Comparison of ENCODE assay signal across 8 cellular contexts in genomic region chr10:102113956-102114857, GRCh38. TPM values are rescaled to one million over a fixed set of nuclear protein-coding genes. Genes with fewer than 3 reads are reported as not detected.
DNase-seq lines count a peak whose midpoint lies in the region; ATAC-seq and TF ChIP-seq lines count a peak whose summit lies in the region.

No MANE protein-coding gene starts in this region.

- ATAC-seq in CD8-positive, alpha-beta T cell, result no peak
- ATAC-seq in GM21381 (IDR thresholded peaks at IDR 0.05; ENCODE audit: unreplicated experiment), result peak; percentile 4
- ATAC-seq in left colon, result peak; percentile 43

- peak in 3 of 7 experiments; percentile 14 to 55 (median 14) for DNase-seq in CD8-positive, alpha-beta T cell
- DNase-seq in NB4 (ENCODE audit: low read depth) (peak; percentile 55), left colon (peak in 1 of 2 donors; percentile 43), stomach (peak; percentile 33), GDM1 (lab: John Stamatoyannopoulos, UW) (no peak), NCI-H2196 treated with DMSO at 0.1 percent for 48 hours (lab: John Stamatoyannopoulos, UW; ENCODE audit: unreplicated experiment) (no peak)

- peaks cover 32% of the 10 kb centered on the region for H3K36me3 Mint-ChIP-seq in CD8-positive, alpha-beta T cell
- H3K36me3 Mint-ChIP-seq in brain, result peaks cover 39% of the 10 kb centered on the region

- TF ChIP-seq EP300 in stomach (IDR thresholded peaks at IDR 0.05), result no peak

- peak overlapping the region; percentile 91 for H3K4me3 Mint-ChIP-seq in CD8-positive, alpha-beta T cell
- peak overlapping the region; percentile 90 to 97 (median 96) for H3K4me3 Mint-ChIP-seq in brain

- peaks cover 68% of the 10 kb centered on the region for H3K4me1 Mint-ChIP-seq in CD8-positive, alpha-beta T cell (ENCODE audit: low read depth)
- peaks cover 74% of the 10 kb centered on the region for H3K4me1 Mint-ChIP-seq in brain

- WGBS in stomach, 5 donors, result 1 to 3% (median 2%) methylated on average over 14 to 45 of the region's 45 CpGs

- intact Hi-C loops in CD8-positive, alpha-beta T cell (cut with DNase I, micrococcal nuclease), result no loop called here
- intact Hi-C loops in left colon (cut with DNase I, micrococcal nuclease), result no loop called here
- intact Hi-C loops in stomach (cut with DNase I; ENCODE audit: low total_unique reads), result no loop called here

- peak overlapping the region; percentile 93 for H3K27ac Mint-ChIP-seq in CD8-positive, alpha-beta T cell
- H3K27ac Mint-ChIP-seq in brain, result peak overlapping the region; percentile 97 to 100 (median 99)

- H3K4me3 ChIP-seq in CD8-positive, alpha-beta T cell (ENCODE audit: low read depth, low read length), result peak overlapping the region; percentile 75
- H3K4me3 ChIP-seq in NB4 (ENCODE audit: low read depth, low read length) (peak overlapping the region; percentile 73), stomach (peak overlapping the region; percentile 62 to 83 (median 76))

- H3K9me3 Mint-ChIP-seq in CD8-positive, alpha-beta T cell, result no peaks in the 10 kb centered on the region
- no peaks in the 10 kb centered on the region for H3K9me3 Mint-ChIP-seq in brain

- H3K9me3 ChIP-seq in CD8-positive, alpha-beta T cell (ENCODE audit: low read length), result no peaks in the 10 kb centered on the region
- H3K9me3 ChIP-seq in stomach, result no peaks in the 10 kb centered on the region

- CTCF ChIA-PET in CD8-positive, alpha-beta T cell (lab: Charles Lee), result interaction anchor here (0.7 to 1.4 kb wide), 3 partner anchors 12 to 55 kb away, joined by 3 to 11 read pairs (median 4); no protein-coding TSS in a partner anchor

- no peak for TF ChIP-seq CTCF in CD8-positive, alpha-beta T cell (IDR thresholded peaks at IDR 0.05)
- no peak for TF ChIP-seq CTCF in NB4 (IDR thresholded peaks at IDR 0.05; ENCODE audit: low read depth, low read length)
- TF ChIP-seq CTCF in brain (conservative IDR thresholded peaks at IDR 0.05), result no peak
- TF ChIP-seq CTCF in stomach (IDR thresholded peaks at IDR 0.05), result no peak

- POLR2A ChIA-PET in CD8-positive, alpha-beta T cell (lab: Charles Lee), result interaction anchor here (0.9 to 1.6 kb wide), 4 partner anchors 18 to 48 kb away, joined by 3 to 7 read pairs (median 4); partner anchors contain the start of genes NOLC1 and PPRC1

- peak overlapping the region; percentile 19 for H3K27ac ChIP-seq in CD8-positive, alpha-beta T cell (ENCODE audit: low read depth, low read length)
- peak overlapping the region; percentile 28 to 99 (median 93) for H3K27ac ChIP-seq in stomach

- TF ChIP-seq POLR2A in NB4 (IDR thresholded peaks at IDR 0.05; ENCODE audit: extremely low read depth, insufficient read length) (no peak), stomach (IDR thresholded peaks at IDR 0.05) (no peak)

- peaks cover 25% of the 10 kb centered on the region for H3K36me3 ChIP-seq in CD8-positive, alpha-beta T cell (ENCODE audit: insufficient read depth, low read length)
- peaks cover 25 to 27% (median 26%) of the 10 kb centered on the region in 4 donors for H3K36me3 ChIP-seq in stomach

- H3K4me1 ChIP-seq in CD8-positive, alpha-beta T cell (ENCODE audit: insufficient read depth, low read length), result peaks cover 63% of the 10 kb centered on the region
- H3K4me1 ChIP-seq in stomach, result peaks cover 63 to 73% (median 68%) of the 10 kb centered on the region in 4 donors

- H3K27me3 ChIP-seq in CD8-positive, alpha-beta T cell (ENCODE audit: insufficient read depth, low read length), result no peaks in the 10 kb centered on the region
- H3K27me3 ChIP-seq in stomach, result no peaks in the 10 kb centered on the region

- H3K27me3 Mint-ChIP-seq in CD8-positive, alpha-beta T cell (ENCODE audit: low read depth), result no peaks in the 10 kb centered on the region
- H3K27me3 Mint-ChIP-seq in brain, result peaks cover 17% of the 10 kb centered on the region

RNA-seq across cellular contexts. Expression of gene LDB1, which starts 6.0 kb away (rescaled TPM):
- total RNA-seq in CD8-positive, alpha-beta T cell, result 100 to 1,000 TPM; 113 to 124 TPM
- polyA plus RNA-seq in brain (ENCODE audit: insufficient read depth, low read depth, low replicate concordance) (56.2 TPM), stomach (10 to 100 TPM; 20.4 to 28.3 (median 22.3) TPM)
- total RNA-seq in left colon (10 to 100 TPM; 29.5 to 34.6 TPM), stomach (10 to 100 TPM; 24.2 to 43.7 (median 34.4) TPM)

RNA-seq across cellular contexts. Expression of gene PPRC1, which starts 18.6 kb away (rescaled TPM):
- total RNA-seq in CD8-positive, alpha-beta T cell, result 10 to 100 TPM; 35.2 to 38.5 TPM
- polyA plus RNA-seq in brain (ENCODE audit: insufficient read depth, low read depth, low replicate concordance) (15.8 TPM), stomach (10 to 100 TPM; 10.4 to 15.8 (median 13.0) TPM)
- total RNA-seq in left colon (10 to 100 TPM; 14.4 to 22.1 TPM), stomach (10 to 100 TPM; 11.7 to 37.3 (median 17.9) TPM)

RNA-seq across cellular contexts. Expression of gene NOLC1, which starts 38.0 kb away (rescaled TPM):
- total RNA-seq in CD8-positive, alpha-beta T cell, result 10 to 100 TPM; 39.5 to 42.0 TPM
- 124 TPM for polyA plus RNA-seq in brain (ENCODE audit: insufficient read depth, low read depth, low replicate concordance)
- total RNA-seq in left colon, result 10 to 100 TPM; 30.2 to 41.5 TPM
- 10 to 100 TPM in 4 of 5 donors, 1 to 10 TPM in 1; 9.8 to 73.7 (median 55.6) TPM for total RNA-seq in stomach
- polyA plus RNA-seq in stomach, result 10 to 100 TPM; 21.2 to 35.1 (median 27.5) TPM

RNA-seq across cellular contexts. Expression of gene HPS6, which starts 49.1 kb away (rescaled TPM):
- total RNA-seq in CD8-positive, alpha-beta T cell, result 10 to 100 TPM; 17.5 to 18.1 TPM
- polyA plus RNA-seq in brain (ENCODE audit: insufficient read depth, low read depth, low replicate concordance) (6.3 TPM), stomach (10 to 100 TPM; 10.3 to 10.7 (median 10.6) TPM)
- total RNA-seq in left colon (10 to 100 TPM; 20.3 to 25.0 TPM), stomach (10 to 100 TPM in 3 of 5 donors, 1 to 10 TPM in 2; 7.0 to 42.4 (median 14.0) TPM)

RNA-seq across cellular contexts. Expression of gene ARMH3, which starts 58.2 kb away (rescaled TPM):
- 10 to 100 TPM; 18.6 to 20.6 TPM for total RNA-seq in CD8-positive, alpha-beta T cell
- 11.3 TPM for polyA plus RNA-seq in brain (ENCODE audit: insufficient read depth, low read depth, low replicate concordance)
- 10 to 100 TPM; 28.6 to 37.3 TPM for total RNA-seq in left colon
- total RNA-seq in stomach, result 10 to 100 TPM in 4 of 5 donors, 1 to 10 TPM in 1; 3.5 to 29.0 (median 18.2) TPM
- 10 to 100 TPM; 10.1 to 18.1 (median 10.1) TPM for polyA plus RNA-seq in stomach

Comparison
In these comparisons a context has a peak if more than half of its experiments do, and no peak if none do; other contexts are left out.
1. DNase-seq: peak in NB4 (single experiment) and stomach (single experiment); none in GDM1 (single experiment) and NCI-H2196 treated with DMSO at 0.1 percent for 48 hours (single experiment).
2. Peak in every context shown above with its lines, with median percentiles within 50 percentile points of each other: H3K4me3 ChIP-seq.